8 cellular contexts compared by ENCODE assay signal in the genomic region with DNA sequence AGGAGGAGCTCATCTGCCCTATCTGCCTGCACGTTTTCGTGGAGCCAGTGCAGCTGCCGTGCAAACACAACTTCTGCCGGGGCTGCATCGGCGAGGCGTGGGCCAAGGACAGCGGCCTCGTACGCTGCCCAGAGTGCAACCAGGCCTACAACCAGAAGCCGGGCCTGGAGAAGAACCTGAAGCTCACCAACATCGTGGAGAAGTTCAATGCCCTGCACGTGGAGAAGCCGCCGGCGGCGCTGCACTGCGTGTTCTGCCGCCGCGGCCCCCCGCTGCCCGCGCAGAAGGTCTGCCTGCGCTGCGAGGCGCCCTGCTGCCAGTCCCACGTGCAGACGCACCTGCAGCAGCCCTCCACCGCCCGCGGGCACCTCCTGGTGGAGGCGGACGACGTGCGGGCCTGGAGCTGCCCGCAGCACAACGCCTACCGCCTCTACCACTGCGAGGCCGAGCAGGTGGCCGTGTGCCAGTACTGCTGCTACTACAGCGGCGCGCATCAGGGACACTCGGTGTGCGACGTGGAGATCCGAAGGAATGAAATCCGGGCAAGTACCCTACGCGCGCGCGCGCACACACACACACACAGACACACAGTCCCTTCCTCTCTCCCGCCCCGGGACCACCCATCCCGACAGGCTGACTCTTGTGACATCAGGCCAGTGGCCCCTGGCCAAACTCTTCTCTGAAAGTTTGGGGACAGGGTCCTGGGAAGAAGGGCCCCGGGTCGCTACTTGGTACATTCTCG. TPM values are rescaled to one million over a fixed set of nuclear protein-coding genes. Genes with fewer than 3 reads are reported as not detected.
DNase-seq lines count a peak whose midpoint lies in the region; ATAC-seq and TF ChIP-seq lines count a peak whose summit lies in the region.

No MANE protein-coding gene starts in this region.

- H3K23me2 ChIP-seq in H9 (ENCODE audit: insufficient read length, low read depth, low read length, poor library complexity, severe bottlenecking): peaks cover 28% of the 10 kb centered on the region

- H2AFZ ChIP-seq in H9 (ENCODE audit: low read length): no peak overlapping the region

- H3K23ac ChIP-seq in H9 (ENCODE audit: insufficient read length, low read depth, low read length): no peak overlapping the region

- peak overlapping the region; percentile 80 for H3K14ac ChIP-seq in H9 (ENCODE audit: insufficient read depth, low read length)

- no peaks in the 10 kb centered on the region; a peak in 1 of 5 replicates for H3K9me3 Mint-ChIP-seq in H9

- no peak overlapping the region for H2BK15ac ChIP-seq in H9 (ENCODE audit: low read depth, low read length)

- no peaks in the 10 kb centered on the region for H3K27me3 Mint-ChIP-seq in H9 (ENCODE audit: low read depth)

- H4K91ac ChIP-seq in H9 (ENCODE audit: insufficient read length, low read depth, low read length): no peak overlapping the region

- peak overlapping the region in 2 of 3 experiments; percentile 88 to 91; a peak in 2 of 7 replicates for H3K27ac Mint-ChIP-seq in H9

- TF ChIP-seq CTCF in H9 (conservative IDR thresholded peaks at IDR 0.05) (peak; percentile 79), lung (IDR thresholded peaks at IDR 0.05; ENCODE audit: control extremely low read depth, extremely low read depth) (peak; percentile 15)

- no CpG with 5 or more reads among the region's 62 CpGs for WGBS in H9 (ENCODE audit: extremely low coverage, insufficient read length, low lambda C conversion rate)
- WGBS in lung, 2 donors: 0 to 1% methylated on average over 62 of the region's 62 CpGs

- H4K5ac ChIP-seq in H9 (ENCODE audit: insufficient read length, low read depth, low read length): no peak overlapping the region

- H3K4me2 ChIP-seq in H9 (ENCODE audit: insufficient read depth, insufficient read length, low read length): peak overlapping the region; percentile 77

- H3T11ph ChIP-seq in H9 (ENCODE audit: low read length): no peak overlapping the region

- H4K8ac ChIP-seq in H9 (replicated peaks; ENCODE audit: insufficient read length, low read depth, low read length): no peak overlapping the region

- H3K56ac ChIP-seq in H9 (ENCODE audit: insufficient read length, low read depth, low read length): no peak overlapping the region

- H3K4me1 ChIP-seq in H9 (ENCODE audit: insufficient read depth, low read length): peaks cover 5% of the 10 kb centered on the region; the same call in 1 of the 2 replicates
- H3K4me1 ChIP-seq in duodenal mucosa (ENCODE audit: control insufficient read depth in 1 of 2, insufficient read depth in 2 of 2, low read length in 2 of 2): peaks cover 37 to 46% of the 10 kb centered on the region in 2 donors
- H3K4me1 ChIP-seq in lung (ENCODE audit: control insufficient read depth in 2 of 2, insufficient read depth in 2 of 2, low read length in 2 of 2): peaks cover 17 to 30% of the 10 kb centered on the region in 2 donors

- H2BK5ac ChIP-seq in H9 (ENCODE audit: insufficient read length, low read length): no peak overlapping the region

- peaks cover 3% of the 10 kb centered on the region for H4K20me1 ChIP-seq in H9 (ENCODE audit: control insufficient read depth, insufficient read depth, insufficient read length)

- H3K9me3 ChIP-seq in H9 (ENCODE audit: control insufficient read depth, low read depth, low read length): no peaks in the 10 kb centered on the region
- no peaks in the 10 kb centered on the region for H3K9me3 ChIP-seq in duodenal mucosa (ENCODE audit: control insufficient read depth in 1 of 2, low read length in 2 of 2)
- H3K9me3 ChIP-seq in lung (ENCODE audit: control insufficient read depth in 2 of 2, insufficient read depth in 1 of 2, low read length in 1 of 2): no peaks in the 10 kb centered on the region

- DNase-seq in AML-193 (lab: John Stamatoyannopoulos, UW) (peak; percentile 57 to 64), H9 (peak; percentile 89), NCI-H510A (lab: John Stamatoyannopoulos, UW) (peak; percentile 88), lung (ENCODE audit: low spot score) (peak; percentile 81)
- peak; percentile 49 to 62 for DNase-seq in activated CD4-positive, alpha-beta T cell treated with anti-CD3 and anti-CD28 coated beads, Interleukin-2, amount 50 U/mL, for 24 hours (ENCODE audit: low read depth in 1 of 2, low spot score in 1 of 2)
- peak; percentile 57 to 69 (median 62) for DNase-seq in stimulated activated CD4-positive, alpha-beta T cell treated with anti-CD3 and anti-CD28 coated beads, TNF-alpha, amount 100 ng/mL, for 1 hour (ENCODE audit: low read depth in 3 of 3, low spot score in 1 of 3)

- peak overlapping the region; percentile 93 to 97 for H3K4me3 Mint-ChIP-seq in H9

- H3K36me3 ChIP-seq in duodenal mucosa (ENCODE audit: control insufficient read depth in 1 of 2, insufficient read depth in 2 of 2, low read length in 2 of 2) (peaks cover 5 to 11% of the 10 kb centered on the region in 2 donors), lung (ENCODE audit: control insufficient read depth in 2 of 2, insufficient read depth in 2 of 2, low read length in 2 of 2) (peaks cover 0 to 12% of the 10 kb centered on the region in 2 donors)

- H3K18ac ChIP-seq in H9 (ENCODE audit: insufficient read length, low read depth, low read length): peak overlapping the region; percentile 72

- H3K27me3 ChIP-seq in H9 (ENCODE audit: insufficient read depth, low read length) (no peaks in the 10 kb centered on the region), duodenal mucosa (ENCODE audit: control insufficient read depth in 1 of 2, insufficient read depth in 2 of 2, low read length in 2 of 2) (no peaks in the 10 kb centered on the region), lung (ENCODE audit: control insufficient read depth, insufficient read depth) (no peaks in the 10 kb centered on the region)

- H3K4me3 ChIP-seq in duodenal mucosa (ENCODE audit: low read depth in 1 of 2, low read length in 2 of 2) (peak overlapping the region; percentile 77 to 89), lung (peak overlapping the region; percentile 87)

- H3K27ac ChIP-seq in H9 (ENCODE audit: insufficient read length, low read depth, low read length) (no peak overlapping the region), duodenal mucosa (ENCODE audit: low read depth, low read length) (peak overlapping the region; percentile 96), lung (ENCODE audit: low read depth in 1 of 2, low read length in 1 of 2) (peak overlapping the region; percentile 96 to 100)

- ATAC-seq in lung (ENCODE audit: insufficient read depth, low FRiP score) (peak; percentile 3), GM21619 (IDR thresholded peaks at IDR 0.05; ENCODE audit: unreplicated experiment) (no peak)

- H2AK5ac ChIP-seq in H9 (ENCODE audit: insufficient read length, low read length): no peak overlapping the region

- H3K79me1 ChIP-seq in H9 (ENCODE audit: insufficient read depth, low read depth, low read length, poor library complexity, severe bottlenecking): no peaks in the 10 kb centered on the region

- peaks cover 19% of the 10 kb centered on the region; the same call in 1 of the 2 replicates for H3K79me2 ChIP-seq in H9 (ENCODE audit: insufficient read depth, low read length)

- H3K9ac ChIP-seq in H9 (ENCODE audit: extremely low read depth, insufficient read length, low read length) (peak overlapping the region; percentile 58), duodenal mucosa (ENCODE audit: low read depth in 1 of 2, low read length in 2 of 2) (peak overlapping the region; percentile 93 to 97)

- no peak overlapping the region for H2BK20ac ChIP-seq in H9 (ENCODE audit: low read depth, low read length, poor library complexity, severe bottlenecking)

- peaks cover 0 to 4% (median 0%) of the 10 kb centered on the region in 3 experiments; a peak in 2 of 7 replicates for H3K36me3 Mint-ChIP-seq in H9 (ENCODE audit: insufficient read depth in 1 of 3, low read depth in 3 of 3)

- H2BK12ac ChIP-seq in H9 (ENCODE audit: insufficient read length, low read depth, low read length): no peak overlapping the region

- H3K4me1 Mint-ChIP-seq in H9: peaks cover 47% of the 10 kb centered on the region in 2 experiments

- H3K4ac ChIP-seq in H9 (ENCODE audit: low read depth, low read length): no peak overlapping the region

- H2BK120ac ChIP-seq in H9 (ENCODE audit: low read depth, low read length, poor library complexity, severe bottlenecking): no peak overlapping the region

RNA-seq across cellular contexts. Expression of gene TRIM8, which starts 0.5 kb away (rescaled TPM):
- total RNA-seq in H9 (2021): 37.0 and 40.6 TPM in 2 replicates
- total RNA-seq in lung: 100 to 1,000 TPM; 136 to 173 TPM
- polyA plus RNA-seq in lung: 100 to 1,000 TPM in 1 of 2 donors, 10 to 100 TPM in 1; 81.5 to 104 TPM
